Comparison of ENCODE assay signal across 8 cellular contexts in the genomic region with DNA sequence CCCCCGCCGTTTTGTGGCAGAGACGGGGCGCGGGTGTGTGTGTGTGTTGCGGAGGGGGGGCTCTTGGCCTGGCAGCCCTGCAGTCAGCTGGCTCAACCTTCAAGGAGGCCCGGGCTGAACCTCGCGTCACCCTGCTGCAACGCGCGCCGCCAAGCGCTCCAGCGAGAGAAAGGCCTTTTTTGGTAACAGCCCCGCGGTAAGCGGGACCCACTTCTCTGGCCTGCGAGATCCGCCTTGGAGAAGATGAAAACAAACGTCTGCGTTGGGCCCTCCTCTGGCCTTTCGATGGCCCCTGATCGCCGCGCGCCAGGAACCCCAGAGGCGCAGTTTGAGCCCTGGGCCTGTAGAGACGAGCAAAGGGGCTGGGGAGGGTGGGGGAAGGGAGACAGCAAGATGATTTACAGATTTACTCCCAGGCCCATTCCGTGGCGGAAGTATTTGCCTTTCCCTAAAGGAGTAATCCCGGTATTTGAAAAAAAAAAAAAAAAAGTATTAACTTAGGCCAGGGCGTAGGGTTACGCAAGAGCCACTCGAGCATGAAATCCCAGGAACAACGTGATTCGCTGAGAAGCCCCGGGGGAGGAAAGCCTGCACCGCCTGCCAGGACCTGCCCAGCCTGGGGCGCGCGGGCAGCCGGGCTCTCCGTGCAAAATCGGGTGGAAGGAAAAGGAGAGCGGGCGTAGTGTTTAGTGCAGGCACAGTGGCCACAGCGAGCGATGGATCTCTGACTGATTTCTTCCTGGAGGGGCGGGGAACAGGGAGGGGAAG. TPM values are rescaled to one million over a fixed set of nuclear protein-coding genes. Genes with fewer than 3 reads are reported as not detected.
DNase-seq lines count a peak whose midpoint lies in the region; ATAC-seq and TF ChIP-seq lines count a peak whose summit lies in the region.

No MANE protein-coding gene starts in this region.

- H3K27me3 ChIP-seq in spleen (replicated peaks in 1 of 7): no peaks in the 10 kb centered on the region

- TF ChIP-seq CTCF in WI38 (IDR thresholded peaks at IDR 0.05; ENCODE audit: low read depth, low read length) (no peak), spleen (IDR thresholded peaks at IDR 0.05 in 8 of 11, conservative IDR thresholded peaks at IDR 0.05 in 3 of 11) (peak in 6 of 11 experiments; percentile 4 to 40 (median 28))

- peaks cover 52 to 94% (median 85%) of the 10 kb centered on the region in 6 donors for H3K4me1 ChIP-seq in spleen

- peak in 1 of 3 donors; percentile 25 for TF ChIP-seq POLR2A in spleen (IDR thresholded peaks at IDR 0.05)

- H3K27ac ChIP-seq in caudate nucleus (ENCODE audit: low read depth, low read length) (peak overlapping the region; percentile 97), spleen (peak overlapping the region; percentile 82 to 100 (median 100))

- DNase-seq in DMS153 (lab: John Stamatoyannopoulos, UW): peak; percentile 98
- DNase-seq in NCI-H2196 treated with DMSO at 0.1 percent for 48 hours (lab: John Stamatoyannopoulos, UW; ENCODE audit: unreplicated experiment): peak; percentile 93
- peak in 59 of 61 donors; percentile 31 to 91 (median 74) for DNase-seq in caudate nucleus (lab: John Stamatoyannopoulos, UW)
- peak; percentile 97 for DNase-seq in iris pigment epithelial cell (ENCODE audit: low read depth)
- peak; percentile 94 for DNase-seq in spleen

- intact Hi-C loops in spleen (cut with DNase I; ENCODE audit: low total_unique reads): no loop called here

- peaks cover 0 to 4% (median 0%) of the 10 kb centered on the region in 6 donors for H3K36me3 ChIP-seq in spleen

- peak; percentile 0 for ATAC-seq in HG02943 (IDR thresholded peaks at IDR 0.05; ENCODE audit: low read depth, unreplicated experiment)
- ATAC-seq in GM21723 (IDR thresholded peaks at IDR 0.05; ENCODE audit: unreplicated experiment): no peak

- H3K4me3 ChIP-seq in WI38 (ENCODE audit: low read depth, low read length) (peak overlapping the region; percentile 67), spleen (peak overlapping the region; percentile 33 to 79 (median 50))

- 4 to 16% (median 11%) methylated on average over 41 to 50 of the region's 50 CpGs for WGBS in spleen, 5 donors

- no peaks in the 10 kb centered on the region for H3K9me3 ChIP-seq in spleen

RNA-seq across cellular contexts. Expression of gene IRF2BPL, which starts 4.5 kb away (rescaled TPM):
- total RNA-seq in spleen: 10 to 100 TPM; 38.2 to 62.7 (median 47.7) TPM
- 10 to 100 TPM in 1 of 3 donors, 1 to 10 TPM in 2; 4.1 to 15.8 (median 6.3) TPM for polyA plus RNA-seq in spleen
